In genomic region chr2:127407661-127408003, GRCh38 we compare ENCODE assay signal across 8 cellular contexts. TPM values are rescaled to one million over a fixed set of nuclear protein-coding genes. Genes with fewer than 3 reads are reported as not detected.
A peak's percentile ranks its signal among the peaks of the same experiment; 100 is the strongest.
DNase-seq lines count a peak whose midpoint lies in the region; ATAC-seq and TF ChIP-seq lines count a peak whose summit lies in the region.

No MANE protein-coding gene starts in this region.

- no peaks in the 10 kb centered on the region for H3K27me3 ChIP-seq in HUES6 (ENCODE audit: control insufficient read depth, insufficient read depth, low read length)

- no peaks in the 10 kb centered on the region; the same call in 1 of the 2 replicates for H3K9me3 ChIP-seq in HUES6 (ENCODE audit: control insufficient read depth, insufficient read depth, low read depth, low read length)

- peak overlapping the region; percentile 68 for H3K4me3 Mint-ChIP-seq in nephron progenitor cell

- H3K27ac ChIP-seq in HUES6 (ENCODE audit: low read depth, low read length): no peak overlapping the region; the same call in 1 of the 2 replicates
- peak overlapping the region; percentile 60 to 91 for H3K27ac ChIP-seq in coronary artery

- DNase-seq in coronary artery (ENCODE audit: low spot score) (no peak), nephron progenitor cell (no peak), A172 (ENCODE audit: low spot score) (no peak), NCI-H146 treated with DMSO at 0.1 percent for 48 hours (lab: John Stamatoyannopoulos, UW; ENCODE audit: unreplicated experiment) (no peak)
- DNase-seq in activated CD8-positive, alpha-beta memory T cell treated with anti-CD3 and anti-CD28 coated beads for 24 hours: no peak

- H3K27me3 Mint-ChIP-seq in nephron progenitor cell (ENCODE audit: low read depth, poor library complexity): no peaks in the 10 kb centered on the region

- peaks cover 27% of the 10 kb centered on the region for H3K4me1 Mint-ChIP-seq in nephron progenitor cell

- ATAC-seq in GM21360 (IDR thresholded peaks at IDR 0.05; ENCODE audit: unreplicated experiment) (peak; percentile 24), GM21576 (IDR thresholded peaks at IDR 0.05; ENCODE audit: unreplicated experiment) (no peak)

- peak overlapping the region; percentile 42 for H3K4me3 ChIP-seq in HUES6 (ENCODE audit: low read depth, low read length)
- H3K4me3 ChIP-seq in coronary artery: peak overlapping the region; percentile 71

- peak overlapping the region; percentile 21 for H3K9ac ChIP-seq in HUES6 (ENCODE audit: low read length)

- no peak overlapping the region for H3K27ac Mint-ChIP-seq in nephron progenitor cell

- no peaks in the 10 kb centered on the region for H3K36me3 ChIP-seq in HUES6 (ENCODE audit: control insufficient read depth, insufficient read depth, low read length)

- no peaks in the 10 kb centered on the region for H3K36me3 Mint-ChIP-seq in nephron progenitor cell (ENCODE audit: low read depth)

- H3K4me1 ChIP-seq in HUES6 (ENCODE audit: control insufficient read depth, insufficient read depth, low read length): peaks cover 28% of the 10 kb centered on the region

- H3K9me3 Mint-ChIP-seq in nephron progenitor cell: peaks cover 3% of the 10 kb centered on the region

- TF ChIP-seq CTCF in coronary artery (IDR thresholded peaks at IDR 0.05) (no peak), nephron progenitor cell (IDR thresholded peaks at IDR 0.05) (no peak)

RNA-seq across cellular contexts. Expression of gene PROC, which starts 10.6 kb away (rescaled TPM):
- 2.7 and 2.8 TPM in 2 replicates for total RNA-seq in A172 (2014; rRNA removed; shearing (Covaris generic))

RNA-seq across cellular contexts. Expression of gene MAP3K2, which starts 19.9 kb away (rescaled TPM):
- total RNA-seq in A172 (2014; rRNA removed; shearing (Covaris generic)): 43.3 and 47.5 TPM in 2 replicates
